Comparison of ENCODE assay signal across 8 cellular contexts in the genomic region with DNA sequence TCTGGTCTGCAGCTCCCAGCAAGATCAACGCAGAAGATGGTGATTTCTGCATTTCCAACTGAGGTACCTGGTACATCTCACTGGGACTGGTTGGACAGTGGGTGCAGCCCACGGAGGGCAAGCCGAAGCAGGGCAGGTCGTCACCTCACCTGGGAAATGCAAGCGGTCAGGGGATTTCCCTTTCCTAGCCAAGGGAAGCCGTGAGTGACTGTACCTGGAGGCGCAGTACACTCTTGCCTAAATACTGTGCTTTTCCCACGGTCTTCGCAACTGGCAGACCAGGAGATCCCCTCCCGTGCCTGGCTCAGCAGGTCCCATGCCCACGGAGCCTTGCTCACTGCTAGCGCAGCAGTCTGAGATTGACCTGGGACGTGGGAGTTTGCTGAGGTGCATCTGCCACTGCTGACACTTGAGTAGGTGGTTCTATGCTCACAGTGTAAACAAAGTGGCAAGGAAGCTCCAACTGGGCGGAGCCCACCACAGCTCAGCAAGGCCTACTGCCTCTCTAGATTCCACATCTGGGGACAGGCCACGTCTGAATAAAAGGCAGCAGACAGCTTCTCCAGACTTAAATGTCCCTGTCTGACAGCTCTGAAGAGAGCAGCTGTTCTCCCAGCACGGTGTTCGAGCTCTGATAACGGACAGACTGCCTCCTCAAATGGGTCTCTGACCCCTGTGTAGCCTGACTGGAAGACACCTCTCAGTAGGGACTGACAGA. TPM values are rescaled to one million over a fixed set of nuclear protein-coding genes. Genes with fewer than 3 reads are reported as not detected.
A peak's percentile ranks its signal among the peaks of the same experiment; 100 is the strongest.
DNase-seq lines count a peak whose midpoint lies in the region; ATAC-seq and TF ChIP-seq lines count a peak whose summit lies in the region.
"Not testable (repeated sequence)": the region's sequence is repeated elsewhere in the genome, so short reads cannot be mapped to it uniquely, and the experiment has no call there.

No MANE protein-coding gene starts in this region.

- H3K4me1 Mint-ChIP-seq in endodermal cell, result peaks cover 46% of the 10 kb centered on the region
- peaks cover 42% of the 10 kb centered on the region for H3K4me1 Mint-ChIP-seq in nephron progenitor cell
- peaks cover 83% of the 10 kb centered on the region for H3K4me1 Mint-ChIP-seq in stimulated activated naive CD8-positive, alpha-beta T cell treated with anti-CD3 and anti-CD28 coated beads, Interleukin-15, amount 100 ng/mL, for 72 hours

- not testable (repeated sequence) for H3K9me3 ChIP-seq in HEK293 (ENCODE audit: control insufficient read depth, insufficient read depth, low read depth, low read length); endodermal cell (ENCODE audit: control insufficient read depth, low read length)

- not testable (repeated sequence) for H3K4me3 Mint-ChIP-seq in endodermal cell, nephron progenitor cell
- peak overlapping the region; percentile 58 to 74 for H3K4me3 Mint-ChIP-seq in stimulated activated naive CD8-positive, alpha-beta T cell treated with anti-CD3 and anti-CD28 coated beads, Interleukin-15, amount 100 ng/mL, for 72 hours

- H3K27ac Mint-ChIP-seq in endodermal cell (peak overlapping the region; percentile 38), nephron progenitor cell (peak overlapping the region; percentile 30)
- H3K27ac Mint-ChIP-seq in stimulated activated naive CD8-positive, alpha-beta T cell treated with anti-CD3 and anti-CD28 coated beads, Interleukin-15, amount 100 ng/mL, for 72 hours, result peak overlapping the region in 1 of 2 donors; percentile 61

- H3K4me1 ChIP-seq in HEK293 (ENCODE audit: control insufficient read depth, insufficient read depth, low read length); endodermal cell (ENCODE audit: control insufficient read depth, insufficient read depth, low read length): not testable (repeated sequence)

- H3K27me3 Mint-ChIP-seq in endodermal cell (ENCODE audit: insufficient read depth); nephron progenitor cell (ENCODE audit: low read depth, poor library complexity); stimulated activated naive CD8-positive, alpha-beta T cell treated with anti-CD3 and anti-CD28 coated beads, Interleukin-15, amount 100 ng/mL, for 72 hours: not testable (repeated sequence)

- CTCF ChIA-PET in HEK293 (lab: Yijun Ruan, JAX), result interaction anchor here (0.6 kb wide), 1 partner anchor 132 kb away, joined by 3 read pairs; no protein-coding TSS in a partner anchor

- H3K9me3 Mint-ChIP-seq in endodermal cell; stimulated activated naive CD8-positive, alpha-beta T cell treated with anti-CD3 and anti-CD28 coated beads, Interleukin-15, amount 100 ng/mL, for 72 hours: not testable (repeated sequence)
- H3K9me3 Mint-ChIP-seq in nephron progenitor cell, result peaks cover 65% of the 10 kb centered on the region

- H3K9ac ChIP-seq in endodermal cell (ENCODE audit: extremely low read depth, low read length, poor library complexity, severe bottlenecking), result not testable (repeated sequence)

- 87 to 88% methylated on average over 16 to 18 of the region's 18 CpGs for WGBS in endodermal cell (ENCODE audit: insufficient coverage in 1 of 2, insufficient read length in 1 of 2), 2 experiments

- DNase-seq in activated T-cell treated with anti-CD3 and anti-CD28 coated beads for 24 hours (ENCODE audit: low read depth) (peak; percentile 37), endodermal cell (peak; percentile 60)
- peak; percentile 65 for DNase-seq in activated naive CD4-positive, alpha-beta T cell treated with Interleukin-2 at 50 U/mL for 16 hours
- DNase-seq in nephron progenitor cell, result not testable (repeated sequence)
- peak; percentile 8 to 29 for DNase-seq in stimulated activated CD4-positive, alpha-beta T cell treated with anti-CD3 and anti-CD28 coated beads, Interleukin-4, amount 100 ng/mL, for 48 hours (ENCODE audit: low read depth in 2 of 2)
- peak in 1 of 2 donors; percentile 39 for DNase-seq in stimulated activated naive CD8-positive, alpha-beta T cell treated with anti-CD3 and anti-CD28 coated beads, Interleukin-15, amount 100 ng/mL, for 72 hours

- ATAC-seq in activated CD4-positive, CD25-positive, alpha-beta regulatory T cell treated with anti-CD3 and anti-CD28 coated beads, Interleukin-2, amount 50 U/mL, for 24 hours, result peak; percentile 61 to 62
- ATAC-seq in stimulated activated naive CD8-positive, alpha-beta T cell treated with anti-CD3 and anti-CD28 coated beads, Interleukin-15, amount 100 ng/mL, for 72 hours, result peak; percentile 82

- not testable (repeated sequence) for TF ChIP-seq CTCF in HEK293 (tag by site-specific recombination; IDR thresholded peaks at IDR 0.05); endodermal cell (conservative IDR thresholded peaks at IDR 0.05); nephron progenitor cell (IDR thresholded peaks at IDR 0.05)

- peaks cover 20% of the 10 kb centered on the region for H3K36me3 Mint-ChIP-seq in endodermal cell (ENCODE audit: low read depth)
- H3K36me3 Mint-ChIP-seq in nephron progenitor cell (ENCODE audit: low read depth), result peaks cover 69% of the 10 kb centered on the region

- not testable (repeated sequence) for H3K27ac ChIP-seq in HEK293 (ENCODE audit: extremely low read depth, low read depth, low read length); endodermal cell (ENCODE audit: low read depth, low read length)

- POLR2A ChIA-PET in HEK293 (lab: Yijun Ruan, JAX), result not testable (repeated sequence)

- not testable (repeated sequence) for H3K27me3 ChIP-seq in endodermal cell (ENCODE audit: control insufficient read depth, insufficient read depth, low read length, poor library complexity, severe bottlenecking)

- H3K4me3 ChIP-seq in HEK293 (ENCODE audit: low read depth, low read length); endodermal cell (ENCODE audit: low read length): not testable (repeated sequence)

- H3K36me3 ChIP-seq in HEK293 (ENCODE audit: control insufficient read depth in 2 of 2, insufficient read depth in 1 of 2, low read length in 2 of 2); endodermal cell (ENCODE audit: control insufficient read depth, insufficient read depth, low read length): not testable (repeated sequence)

TF ChIP-seq in HEK293, 187 proteins besides CTCF, POLR2A, EP300 and RAD21:
- TF ChIP-seq EGR2 (tag by site-specific recombination; IDR thresholded peaks at IDR 0.05; ENCODE audit: low read depth), result peak; percentile 86
- TF ChIP-seq ZFHX2 (tag by site-specific recombination; conservative IDR thresholded peaks at IDR 0.05), result peak; percentile 84

RNA-seq across cellular contexts. Expression of a gene that starts 51.1 kb away (rescaled TPM):
- total RNA-seq in endodermal cell, result 10 to 100 TPM; 56.5 to 62.6 TPM
- 33.2 TPM for polyA plus RNA-seq in endodermal cell (2013, experiment 1 of 2)
- polyA plus RNA-seq in endodermal cell (2013, experiment 2 of 2), result 34.4 TPM
